Comparison of ENCODE assay signal across 19 cellular contexts in genomic region chr3:151548206-151548605, GRCh38.
"Had no signal": no experiment of that assay in that cellular context is flagged by ENCODE, and none has a peak within 500 bp of the region (broad histone marks: within the 10 kb centered on the region; RNA-seq: fewer than 3 reads in every experiment).

No MANE protein-coding gene starts in this region.

- H3K4me2 ChIP-seq: hepatocyte had no signal

- H3K27ac ChIP-seq: foreskin keratinocyte, hepatocyte, testis had no signal

- DNase-seq: activated CD4-positive, alpha-beta T cell treated with anti-CD3 and anti-CD28 coated beads for 1 hour; activated CD4-positive, alpha-beta T cell treated with anti-CD3 and anti-CD28 coated beads, Interleukin-2, amount 50 U/mL, for 1 hour; activated CD8-positive, alpha-beta T cell treated with anti-CD3 and anti-CD28 coated beads, Interleukin-2, amount 10 ng/mL, durations not matched to agents 7 days and 5 days; activated gamma-delta T cell; activated naive CD4-positive, alpha-beta T cell treated with anti-CD3 and anti-CD28 coated beads, Interleukin-2, amount 50 U/mL, for 16 hours; activated naive CD8-positive, alpha-beta T cell treated with anti-CD3 and anti-CD28 coated beads, Interleukin-2, amount 50 U/mL, for 24 hours; caudate nucleus; dermis blood vessel endothelial cell; effector memory CD4-positive, alpha-beta T cell; foreskin keratinocyte; kidney glomerular epithelial cell; nucleus accumbens; stimulated activated CD4-positive, alpha-beta T cell treated with anti-CD3 and anti-CD28 coated beads, Interleukin-2, amount 100 ng/mL, for 48 hours; stimulated activated CD8-positive, alpha-beta memory T cell treated with anti-CD3 and anti-CD28 coated beads, Interleukin-4, amount 100 ng/mL, for 48 hours; stimulated activated naive B cell treated with anti-CD40 and anti-IgM and Interleukin-4, amounts not matched to agents 10 μg/mL and 1 μg/mL and 100 μg/mL, for 72 hours; T-helper 1 cell; testis; trophoblast cell had no signal

- H2AFZ ChIP-seq: hepatocyte had no signal

- H3K4me3 ChIP-seq: hepatocyte, testis had no signal

- H3K9me3 ChIP-seq: testis had no signal

- H3K79me2 ChIP-seq: hepatocyte had no signal

- H3K27me3 ChIP-seq: foreskin keratinocyte, hepatocyte, testis had no signal

- ATAC-seq: activated CD8-positive, alpha-beta T cell treated with anti-CD3 and anti-CD28 coated beads, Interleukin-2, amount 10 ng/mL, durations not matched to agents 7 days and 5 days; activated naive CD8-positive, alpha-beta T cell treated with anti-CD3 and anti-CD28 coated beads, Interleukin-2, amount 50 U/mL, for 24 hours; foreskin keratinocyte; stimulated activated naive B cell treated with anti-CD40 and anti-IgM and Interleukin-4, amounts not matched to agents 10 μg/mL and 1 μg/mL and 100 μg/mL, for 72 hours had no signal
